34 cellular contexts compared by ENCODE assay signal in genomic region chr2:3637692-3638455, GRCh38. TPM values are rescaled to one million over a fixed set of nuclear protein-coding genes. Genes with fewer than 3 reads are reported as not detected.
DNase-seq lines count a peak whose midpoint lies in the region; ATAC-seq, FAIRE-seq and TF ChIP-seq lines count a peak whose summit lies in the region.
"Had no signal": no experiment of that assay in that cellular context is flagged by ENCODE, and none has a peak within 500 bp of the region (broad histone marks: within the 10 kb centered on the region; RNA-seq: fewer than 3 reads in every experiment).

No MANE protein-coding gene starts in this region.

- H3K9me3 Mint-ChIP-seq in activated CD4-positive, alpha-beta memory T cell treated with anti-CD3 and anti-CD28 coated beads, Interleukin-2, amount 10 ng/mL, durations not matched to agents 7 days and 5 days, result no peaks in the 10 kb centered on the region
- H3K9me3 Mint-ChIP-seq: activated T-helper 1 cell treated with anti-CD3 and anti-CD28 coated beads, Interleukin-12 subunit alpha, Interleukin-12 subunit beta, Interleukin-2, Interleukin-4 antibody, amounts not matched to agents 30 ng/mL and 10 ng/mL and 1 ng/mL, durations not matched to agents 14 hours and 24 hours and 36 hours; central memory CD8-positive, alpha-beta T cell; mesothelial cell of epicardium; T-cell had no signal

- H3K4me1 ChIP-seq in Peyer's patch (no peaks in the 10 kb centered on the region), left lung (no peaks in the 10 kb centered on the region), spleen (peaks cover 0 to 17% (median 2%) of the 10 kb centered on the region in 6 donors)
- H3K4me1 ChIP-seq: gastroesophageal sphincter, SJSA1 had no signal

- FAIRE-seq in HTR-8/SVneo (lab: Jason Lieb, UNC), result no peak
- FAIRE-seq: D721Med, RCC 7860 had no signal

- no peak overlapping the region for H3K4me3 Mint-ChIP-seq in activated CD4-positive, alpha-beta memory T cell treated with anti-CD3 and anti-CD28 coated beads, Interleukin-2, amount 10 ng/mL, durations not matched to agents 7 days and 5 days
- H3K4me3 Mint-ChIP-seq: activated naive CD8-positive, alpha-beta T cell; activated T-helper 1 cell treated with anti-CD3 and anti-CD28 coated beads, Interleukin-12 subunit alpha, Interleukin-12 subunit beta, Interleukin-2, Interleukin-4 antibody, amounts not matched to agents 30 ng/mL and 10 ng/mL and 1 ng/mL, durations not matched to agents 14 hours and 24 hours and 36 hours; central memory CD8-positive, alpha-beta T cell; mesothelial cell of epicardium; naive B cell; T-cell had no signal

- TF ChIP-seq CTCF in Peyer's patch (IDR thresholded peaks at IDR 0.05) (no peak), left lung (IDR thresholded peaks at IDR 0.05) (no peak), spleen (IDR thresholded peaks at IDR 0.05 in 8 of 11, conservative IDR thresholded peaks at IDR 0.05 in 3 of 11) (no peak)

- 84 to 95% (median 93%) methylated on average over 10 to 30 of the region's 30 CpGs for WGBS in spleen, 5 donors

- no peak for ATAC-seq in activated CD4-positive, CD25-positive, alpha-beta regulatory T cell treated with anti-CD3 and anti-CD28 coated beads, Interleukin-2, amount 50 U/mL, for 24 hours
- ATAC-seq in left lung, result no peak
- ATAC-seq: gastroesophageal sphincter, left ventricle myocardium superior, T-cell had no signal

- H3K27ac Mint-ChIP-seq in activated CD4-positive, alpha-beta memory T cell treated with anti-CD3 and anti-CD28 coated beads, Interleukin-2, amount 10 ng/mL, durations not matched to agents 7 days and 5 days, result no peak overlapping the region
- H3K27ac Mint-ChIP-seq: activated naive CD8-positive, alpha-beta T cell; activated T-helper 1 cell treated with anti-CD3 and anti-CD28 coated beads, Interleukin-12 subunit alpha, Interleukin-12 subunit beta, Interleukin-2, Interleukin-4 antibody, amounts not matched to agents 30 ng/mL and 10 ng/mL and 1 ng/mL, durations not matched to agents 14 hours and 24 hours and 36 hours; mesothelial cell of epicardium; T-cell had no signal

- TF ChIP-seq POLR2A in Peyer's patch (IDR thresholded peaks at IDR 0.05), result no peak
- TF ChIP-seq POLR2A in spleen (IDR thresholded peaks at IDR 0.05), result no peak

- intact Hi-C loops in left lung (cut with DNase I), result no loop called here
- intact Hi-C loops in spleen (cut with DNase I; ENCODE audit: low total_unique reads), result no loop called here

- POLR2A ChIA-PET in activated CD4-positive, alpha-beta memory T cell treated with anti-CD3 and anti-CD28 coated beads, Interleukin-2, amount 10 ng/mL, durations not matched to agents 7 days and 5 days (lab: Charles Lee), result interaction anchor here (0.6 kb wide), 1 partner anchor 508 kb away, joined by 4 read pairs; no protein-coding TSS in a partner anchor

- H3K27me3 Mint-ChIP-seq in activated CD4-positive, alpha-beta memory T cell treated with anti-CD3 and anti-CD28 coated beads, Interleukin-2, amount 10 ng/mL, durations not matched to agents 7 days and 5 days, result no peaks in the 10 kb centered on the region
- H3K27me3 Mint-ChIP-seq: activated naive CD8-positive, alpha-beta T cell; T-cell had no signal

- H3K4me1 Mint-ChIP-seq in activated CD4-positive, alpha-beta memory T cell treated with anti-CD3 and anti-CD28 coated beads, Interleukin-2, amount 10 ng/mL, durations not matched to agents 7 days and 5 days, result no peaks in the 10 kb centered on the region
- H3K4me1 Mint-ChIP-seq: central memory CD8-positive, alpha-beta T cell; T-cell had no signal

- H3K9me3 ChIP-seq in Peyer's patch (no peaks in the 10 kb centered on the region), left lung (no peaks in the 10 kb centered on the region), spleen (no peaks in the 10 kb centered on the region)
- H3K9me3 ChIP-seq: gastroesophageal sphincter, SJSA1 had no signal

- no peaks in the 10 kb centered on the region for H3K36me3 Mint-ChIP-seq in activated CD4-positive, alpha-beta memory T cell treated with anti-CD3 and anti-CD28 coated beads, Interleukin-2, amount 10 ng/mL, durations not matched to agents 7 days and 5 days (ENCODE audit: low read depth)
- H3K36me3 Mint-ChIP-seq: activated naive CD8-positive, alpha-beta T cell; mesothelial cell of epicardium; naive B cell had no signal

- H3K27me3 ChIP-seq in Peyer's patch (no peaks in the 10 kb centered on the region), left lung (peaks cover 0 to 4% of the 10 kb centered on the region in 2 donors), spleen (replicated peaks in 1 of 7) (no peaks in the 10 kb centered on the region)
- H3K27me3 ChIP-seq: gastroesophageal sphincter, SJSA1 had no signal

- CTCF ChIA-PET in activated CD4-positive, alpha-beta memory T cell treated with anti-CD3 and anti-CD28 coated beads, Interleukin-2, amount 10 ng/mL, durations not matched to agents 7 days and 5 days (lab: Charles Lee), result no interaction called here

- H3K27ac ChIP-seq in Peyer's patch (no peak overlapping the region), left lung (no peak overlapping the region), spleen (no peak overlapping the region)
- H3K27ac ChIP-seq: 22Rv1, gastroesophageal sphincter, KMS-11, SJSA1 had no signal

- no peaks in the 10 kb centered on the region for H3K36me3 ChIP-seq in Peyer's patch
- no peaks in the 10 kb centered on the region for H3K36me3 ChIP-seq in left lung
- H3K36me3 ChIP-seq in spleen, result no peaks in the 10 kb centered on the region
- H3K36me3 ChIP-seq: gastroesophageal sphincter, SJSA1 had no signal

- peak; percentile 23 for DNase-seq in activated CD4-positive, CD25-positive, alpha-beta regulatory T cell treated with anti-CD3 and anti-CD28 coated beads, Interleukin-2, amount 50 U/mL, for 72 hours
- DNase-seq in Peyer's patch (peak in 2 of 3 donors; percentile 28 to 42), left lung (peak; percentile 22 to 65), spleen (peak; percentile 72), HuH-7.5 (ENCODE audit: low spot score) (no peak), HTR-8/SVneo (ENCODE audit: insufficient read length, low spot score) (no peak)
- no peak for DNase-seq in activated CD4-positive, alpha-beta memory T cell treated with anti-CD3 and anti-CD28 coated beads, Interleukin-2, amount 10 ng/mL, durations not matched to agents 7 days and 5 days
- DNase-seq: activated CD4-positive, alpha-beta T cell treated with anti-CD3 and anti-CD28 coated beads for 1 hour; hippocampal formation; left ventricle myocardium superior; naive B cell; NCI-H1417; NCI-H2029 treated with DMSO at 0.1 percent for 48 hours; NCI-H2227 treated with DMSO at 0.1 percent for 48 hours; NCI-H69; occipital lobe had no signal

- H3K4me3 ChIP-seq in Peyer's patch (no peak overlapping the region), left lung (no peak overlapping the region), spleen (no peak overlapping the region)
- H3K4me3 ChIP-seq: gastroesophageal sphincter, SJSA1 had no signal

RNA-seq across cellular contexts. Expression of gene ALLC, which starts 20.1 kb away (rescaled TPM):
- total RNA-seq in Peyer's patch (not detected), left lung (not detected), spleen (not detected)
- polyA plus RNA-seq in spleen, result not detected
- not detected for total RNA-seq in activated CD4-positive, alpha-beta memory T cell treated with anti-CD3 and anti-CD28 coated beads, Interleukin-2, amount 10 ng/mL, durations not matched to agents 7 days and 5 days
- total RNA-seq: activated CD8-positive, alpha-beta memory T cell treated with anti-CD3 and anti-CD28 coated beads for 36 hours; activated T-helper 1 cell treated with anti-CD3 and anti-CD28 coated beads, Interleukin-12 subunit alpha, Interleukin-12 subunit beta, Interleukin-2, Interleukin-4 antibody, amounts not matched to agents 30 ng/mL and 10 ng/mL and 1 ng/mL, durations not matched to agents 14 hours and 24 hours and 36 hours; dermis microvascular lymphatic vessel endothelial cell; fibroblast of lung; gastroesophageal sphincter; left ventricle myocardium superior; mesothelial cell of epicardium; occipital lobe; renal cortical epithelial cell; SJSA1; T-cell; temporal lobe had no signal
- polyA plus RNA-seq: fibroblast of lung had no signal

RNA-seq across cellular contexts. Expression of gene COLEC11, which starts 43.0 kb away (rescaled TPM):
- total RNA-seq in Peyer's patch (1 to 10 TPM in 2 of 4 donors, under 1 TPM in 1, not detected in 1; 0.70 to 5.8 (median 1.1) TPM), left lung (1 to 10 TPM in 1 of 2 donors, under 1 TPM in 1; 0.84 to 1.4 TPM), spleen (1 to 10 TPM in 6 of 7 donors, under 1 TPM in 1; 0.64 to 8.0 (median 4.7) TPM)
- polyA plus RNA-seq in spleen, result 1 to 10 TPM; 1.9 to 3.2 (median 2.0) TPM
- not detected for total RNA-seq in activated CD4-positive, alpha-beta memory T cell treated with anti-CD3 and anti-CD28 coated beads, Interleukin-2, amount 10 ng/mL, durations not matched to agents 7 days and 5 days
- total RNA-seq: activated T-helper 1 cell treated with anti-CD3 and anti-CD28 coated beads, Interleukin-12 subunit alpha, Interleukin-12 subunit beta, Interleukin-2, Interleukin-4 antibody, amounts not matched to agents 30 ng/mL and 10 ng/mL and 1 ng/mL, durations not matched to agents 14 hours and 24 hours and 36 hours; Daoy; renal cortical epithelial cell; SJSA1 had no signal

Comparison
In these comparisons a context has a peak if more than half of its experiments do, and no peak if none do; other contexts are left out.
1. DNase-seq: peak in activated CD4-positive, CD25-positive, alpha-beta regulatory T cell treated with anti-CD3 and anti-CD28 coated beads, Interleukin-2, amount 50 U/mL, for 72 hours (single experiment), Peyer's patch (2 of 3), left lung (2 of 2) and spleen (single experiment); none in HuH-7.5 (single experiment), activated CD4-positive, alpha-beta memory T cell treated with anti-CD3 and anti-CD28 coated beads, Interleukin-2, amount 10 ng/mL, durations not matched to agents 7 days and 5 days (single experiment) and HTR-8/SVneo (single experiment).